Comparison of ENCODE assay signal across 8 cellular contexts in genomic region chr19:36527873-36528193, GRCh38. TPM values are rescaled to one million over a fixed set of nuclear protein-coding genes. Genes with fewer than 3 reads are reported as not detected.
A peak's percentile ranks its signal among the peaks of the same experiment; 100 is the strongest.
DNase-seq lines count a peak whose midpoint lies in the region; ATAC-seq and TF ChIP-seq lines count a peak whose summit lies in the region.

No MANE protein-coding gene starts in this region.

- peak overlapping the region; percentile 79 for H3K27ac ChIP-seq in GM23248

- no peaks in the 10 kb centered on the region for H3K27me3 Mint-ChIP-seq in T-cell

- H3K27ac Mint-ChIP-seq in T-cell = peak overlapping the region; percentile 95 to 97

- H3K4me1 Mint-ChIP-seq in T-cell = peaks cover 26 to 28% (median 27%) of the 10 kb centered on the region in 3 donors

- peak overlapping the region; percentile 97 for H3K4me2 ChIP-seq in GM23248 (ENCODE audit: unreplicated experiment)
- peak overlapping the region; percentile 90 for H3K4me2 ChIP-seq in skeletal muscle satellite cell (ENCODE audit: low read length)

- H3K9ac ChIP-seq in GM23248 = peak overlapping the region; percentile 82
- H3K9ac ChIP-seq in skeletal muscle satellite cell (ENCODE audit: low read depth, low read length) = peak overlapping the region; percentile 93

- peaks cover 12 to 34% (median 17%) of the 10 kb centered on the region in 3 donors for H3K9me3 Mint-ChIP-seq in T-cell

- peak overlapping the region; percentile 95 to 98 (median 97) for H3K4me3 Mint-ChIP-seq in T-cell

- in situ Hi-C loops in GM23248 (cut with MboI) = no loop called here

- no peaks in the 10 kb centered on the region for H3K9me2 ChIP-seq in GM23248 (ENCODE audit: insufficient read depth)

- H3K36me3 ChIP-seq in GM23248 (ENCODE audit: low read depth) (peaks cover 13% of the 10 kb centered on the region), skeletal muscle satellite cell (ENCODE audit: insufficient read depth, low read length) (peaks cover 15% of the 10 kb centered on the region)

- CTCF ChIA-PET in T-cell (lab: Charles Lee) = interaction anchor here (0.6 to 1.2 kb wide), 3 partner anchors 39 to 57 kb away, joined by 3 to 6 read pairs (median 3); partner anchors contain the start of gene ZNF566 (in 1 of the 2)

- H3K27me3 ChIP-seq in GM23248 (replicated peaks; ENCODE audit: insufficient read depth) (no peaks in the 10 kb centered on the region), skeletal muscle satellite cell (ENCODE audit: control insufficient read depth, insufficient read depth, low read length) (no peaks in the 10 kb centered on the region)

- 4% methylated on average over 13 of the region's 13 CpGs for WGBS in GM23248 (ENCODE audit: low coverage in 1 of 2, low lambda C conversion rate in 2 of 2, missing lambda C conversion rate in 2 of 2), 2 experiments

- peak overlapping the region; percentile 98 for H2AFZ ChIP-seq in GM23248

- DNase-seq in GM23248 = no peak
- no peak for DNase-seq in T-cell
- no peak for DNase-seq in foreskin fibroblast
- DNase-seq in NCI-H510A (lab: John Stamatoyannopoulos, UW) = no peak
- no peak for DNase-seq in germinal center (ENCODE audit: low spot score)
- no peak for DNase-seq in NCI-H446 (lab: John Stamatoyannopoulos, UW)

- H3K4me3 ChIP-seq in GM23248 (peak overlapping the region; percentile 81), foreskin fibroblast (ENCODE audit: low read depth in 1 of 2, low read length in 2 of 2) (peak overlapping the region; percentile 96 to 97), skeletal muscle satellite cell (ENCODE audit: low read length) (peak overlapping the region; percentile 88)

- no peak for TF ChIP-seq CTCF in foreskin fibroblast (IDR thresholded peaks at IDR 0.05; ENCODE audit: low read depth, low read length)

- H3K36me3 Mint-ChIP-seq in T-cell = peaks cover 49% of the 10 kb centered on the region

- peaks cover 75% of the 10 kb centered on the region for H3K79me2 ChIP-seq in GM23248 (ENCODE audit: insufficient read depth)

- H3F3A ChIP-seq in GM23248 (ENCODE audit: insufficient read depth) = no peaks in the 10 kb centered on the region

- H3K4me1 ChIP-seq in GM23248 (ENCODE audit: insufficient read depth) (peaks cover 9% of the 10 kb centered on the region; the same call in 1 of the 2 replicates), skeletal muscle satellite cell (ENCODE audit: control insufficient read depth, insufficient read depth, low read length) (peaks cover 5% of the 10 kb centered on the region)

- no peaks in the 10 kb centered on the region for H4K20me1 ChIP-seq in GM23248 (ENCODE audit: insufficient read depth)

- no peak for ATAC-seq in T-cell (replicated peaks in 1 of 4)
- ATAC-seq in HG02798 (IDR thresholded peaks at IDR 0.05; ENCODE audit: poor library complexity, unreplicated experiment) = no peak

- POLR2A ChIA-PET in T-cell (lab: Charles Lee) = interaction anchor here in 1 of 2 donors (1.7 kb wide), 1 partner anchor 45 kb away, joined by 5 read pairs; the partner anchor contains the start of gene ZNF529

- H3K9me3 ChIP-seq in GM23248 (ENCODE audit: low read depth) (no peaks in the 10 kb centered on the region), skeletal muscle satellite cell (replicated peaks; ENCODE audit: low read length) (peaks cover 6% of the 10 kb centered on the region)

RNA-seq across cellular contexts. Expression of gene ZNF260, which starts 0.2 kb away (rescaled TPM):
- 11.9 and 12.9 TPM in 2 replicates for total RNA-seq in GM23248 (2014; rRNA removed; shearing (Covaris generic))
- polyA plus RNA-seq in GM23248 (2016; fragmentation: Nextera tagmentation; extraction: Ambion mirVana) = 13.2 and 13.6 TPM in 2 replicates
- 10 to 100 TPM in 3 of 5 donors, 1 to 10 TPM in 2; 8.4 to 14.2 (median 10.3) TPM for total RNA-seq in T-cell
- total RNA-seq in skeletal muscle satellite cell (2012; rRNA removed) = 9.8 and 14.2 TPM in 2 replicates

RNA-seq across cellular contexts. Expression of gene ZNF566, which starts 38.5 kb away (rescaled TPM):
- total RNA-seq in GM23248 (2014; rRNA removed; shearing (Covaris generic)) = 9.3 and 18.6 TPM in 2 replicates
- polyA plus RNA-seq in GM23248 (2016; fragmentation: Nextera tagmentation; extraction: Ambion mirVana) = 6.1 and 6.6 TPM in 2 replicates
- total RNA-seq in T-cell = 10 to 100 TPM; 13.2 to 23.1 (median 18.9) TPM
- 3.5 and 9.1 TPM in 2 replicates for total RNA-seq in skeletal muscle satellite cell (2012; rRNA removed)

RNA-seq across cellular contexts. Expression of gene ZNF529, which starts 45.3 kb away (rescaled TPM):
- total RNA-seq in GM23248 (2014; rRNA removed; shearing (Covaris generic)) = 8.5 and 15.0 TPM in 2 replicates
- polyA plus RNA-seq in GM23248 (2016; fragmentation: Nextera tagmentation; extraction: Ambion mirVana) = 6.1 and 6.3 TPM in 2 replicates
- total RNA-seq in T-cell = 10 to 100 TPM; 25.6 to 34.2 (median 30.8) TPM
- 7.4 and 10.5 TPM in 2 replicates for total RNA-seq in skeletal muscle satellite cell (2012; rRNA removed)
